1 cellular context compared by ENCODE assay signal in genomic region chr7:5421626-5422323, GRCh38.
TF ChIP-seq lines count a peak whose summit lies in the region.

No MANE protein-coding gene starts in this region.

TF ChIP-seq in H1, 55 proteins besides CTCF, POLR2A, EP300 and RAD21:
- TF ChIP-seq TCF12 (IDR thresholded peaks at IDR 0.05; ENCODE audit: low read depth, low read length) (0 out of 2 replicates have a peak, but pooled peaks have one; percentile 2), SUZ12 (IDR thresholded peaks at IDR 0.05; ENCODE audit: low read length) (peak; percentile 88), RNF2 (IDR thresholded peaks at IDR 0.05; ENCODE audit: borderline replicate concordance, low read depth, low read length, missing control alignments, poor library complexity, severe bottlenecking) (peak; percentile 99), CBX8 (IDR thresholded peaks at IDR 0.05; ENCODE audit: borderline replicate concordance, low read depth, low read length) (peak; percentile 51; the same call in 1 of the 2 replicates), EZH2 (IDR thresholded peaks at IDR 0.05; ENCODE audit: low read depth, low read length, severe bottlenecking) (peak; percentile 84), HDAC6 (IDR thresholded peaks at IDR 0.05; ENCODE audit: low read depth, low read length) (no peak), CEBPB (IDR thresholded peaks at IDR 0.05; ENCODE audit: low read depth, low read length) (no peak), YY1 (IDR thresholded peaks at IDR 0.05; ENCODE audit: low read depth, low read length) (0 out of 2 replicates have a peak, but pooled peaks have one; percentile 0)
